Comparison of ENCODE assay signal across 8 cellular contexts in genomic region chr15:75673426-75674247, GRCh38. TPM values are rescaled to one million over a fixed set of nuclear protein-coding genes. Genes with fewer than 3 reads are reported as not detected.
A peak's percentile ranks its signal among the peaks of the same experiment; 100 is the strongest.
DNase-seq lines count a peak whose midpoint lies in the region; ATAC-seq and TF ChIP-seq lines count a peak whose summit lies in the region.

No MANE protein-coding gene starts in this region.

- H3K36me3 ChIP-seq in iPS-20b (ENCODE audit: insufficient read depth, low read depth, low read length) (no peaks in the 10 kb centered on the region), skeletal muscle tissue (ENCODE audit: control insufficient read depth in 3 of 3, insufficient read depth in 3 of 3, low read length in 3 of 3) (peaks cover 0 to 7% (median 2%) of the 10 kb centered on the region in 3 donors), PC-3 (ENCODE audit: low read depth, low read length) (no peaks in the 10 kb centered on the region)

- H3K9ac ChIP-seq in iPS-20b (ENCODE audit: low read depth, low read length) (peak overlapping the region; percentile 2; the same call in 1 of the 2 replicates), skeletal muscle tissue (ENCODE audit: low read depth in 1 of 3, low read length in 3 of 3) (peak overlapping the region; percentile 22 to 66 (median 29)), PC-3 (ENCODE audit: low read length) (no peak overlapping the region)

- no peaks in the 10 kb centered on the region for H3F3A ChIP-seq in PC-3 (ENCODE audit: low read length, unreplicated experiment)

- TF ChIP-seq CTCF in PC-3 (conservative IDR thresholded peaks at IDR 0.05; ENCODE audit: low read depth, low read length) = no peak

- no peak overlapping the region for H3K27ac ChIP-seq in iPS-20b (ENCODE audit: low read length)
- H3K27ac ChIP-seq in skeletal muscle tissue (ENCODE audit: low read depth, low read length) = peak overlapping the region; percentile 64
- no peak overlapping the region for H3K27ac ChIP-seq in PC-3 (ENCODE audit: low read length)

- no peaks in the 10 kb centered on the region for H3K79me2 ChIP-seq in PC-3 (ENCODE audit: low read length)

- intact Hi-C loops in PC-3 (cut with micrococcal nuclease) = no loop called here

- H3K4me3 ChIP-seq in iPS-20b (ENCODE audit: low read length) = no peak overlapping the region
- H3K4me3 ChIP-seq in skeletal muscle tissue (ENCODE audit: low read length in 3 of 3) = peak overlapping the region in 1 of 3 donors; percentile 13
- H3K4me3 ChIP-seq in PC-3 (ENCODE audit: low read length) = no peak overlapping the region

- no peaks in the 10 kb centered on the region for H3K9me3 ChIP-seq in iPS-20b (ENCODE audit: insufficient read depth, low read depth, low read length)
- no peaks in the 10 kb centered on the region for H3K9me3 ChIP-seq in skeletal muscle tissue (ENCODE audit: control insufficient read depth in 3 of 3, low read length in 3 of 3)
- no peaks in the 10 kb centered on the region for H3K9me3 ChIP-seq in PC-3 (ENCODE audit: low read length)

- no peak overlapping the region for H2AFZ ChIP-seq in PC-3 (ENCODE audit: low read length)

- no peak overlapping the region for H3K4me2 ChIP-seq in PC-3 (ENCODE audit: low read length)

- no TSS peak for BruUV-seq in PC-3 (replicated peaks; lab: Mats Ljungman, UMichigan)

- CTCF ChIA-PET in PC-3 (lab: Charles Lee) = no interaction called here

- ATAC-seq in esophagus mucosa (no peak), PC-3 (no peak), HG03378 (IDR thresholded peaks at IDR 0.05; ENCODE audit: unreplicated experiment) (no peak)

- DNase-seq in GM04503 (ENCODE audit: low read depth) (peak; percentile 61), astrocyte of the hippocampus (ENCODE audit: low read depth, low spot score) (peak; percentile 58), PC-3 (no peak), superior temporal gyrus (ENCODE audit: extremely low spot score) (no peak)

- no peaks in the 10 kb centered on the region for H4K20me1 ChIP-seq in PC-3 (ENCODE audit: low read length)

- no peaks in the 10 kb centered on the region for H3K27me3 ChIP-seq in iPS-20b (ENCODE audit: insufficient read depth, low read length)
- no peaks in the 10 kb centered on the region for H3K27me3 ChIP-seq in skeletal muscle tissue (ENCODE audit: control insufficient read depth in 3 of 3, insufficient read depth in 3 of 3, low read length in 3 of 3)
- no peaks in the 10 kb centered on the region for H3K27me3 ChIP-seq in PC-3 (ENCODE audit: low read length)

- H3K4me1 ChIP-seq in iPS-20b (ENCODE audit: insufficient read depth, low read length) (peaks cover 13% of the 10 kb centered on the region), skeletal muscle tissue (ENCODE audit: control insufficient read depth in 3 of 3, insufficient read depth in 3 of 3, low read length in 3 of 3) (peaks cover 44 to 56% (median 49%) of the 10 kb centered on the region in 3 donors), PC-3 (ENCODE audit: insufficient read depth, low read length) (peaks cover 25% of the 10 kb centered on the region)

- POLR2A ChIA-PET in PC-3 (lab: Charles Lee; ENCODE audit: unreplicated experiment) = no interaction called here

- H3K9me2 ChIP-seq in PC-3 (replicated peaks; ENCODE audit: low read length) = no peaks in the 10 kb centered on the region

RNA-seq across cellular contexts. Expression of gene SNX33, which starts 25.9 kb away (rescaled TPM):
- total RNA-seq in skeletal muscle tissue (8.4 TPM), esophagus mucosa (24.7 TPM), PC-3 (2014; rRNA removed) (16.2 and 16.8 TPM in 2 replicates)

RNA-seq across cellular contexts. Expression of gene IMP3, which starts 33.6 kb away (rescaled TPM):
- total RNA-seq in skeletal muscle tissue (54.3 TPM), esophagus mucosa (68.1 TPM), PC-3 (2014; rRNA removed) (92.6 and 95.4 TPM in 2 replicates)

RNA-seq across cellular contexts. Expression of gene CSPG4, which starts 39.0 kb away (rescaled TPM):
- total RNA-seq in skeletal muscle tissue = 71.5 TPM
- 1.9 TPM for total RNA-seq in esophagus mucosa
- 2.0 and 2.9 TPM in 2 replicates for total RNA-seq in PC-3 (2014; rRNA removed)

RNA-seq across cellular contexts. Expression of gene SNUPN, which starts 48.1 kb away (rescaled TPM):
- total RNA-seq in skeletal muscle tissue (18.3 TPM), esophagus mucosa (12.1 TPM), PC-3 (2014; rRNA removed) (7.9 and 13.5 TPM in 2 replicates)

Comparison
In these comparisons a context has a peak if more than half of its experiments do, and no peak if none do; other contexts are left out.
1. DNase-seq: peak in GM04503 (single experiment) and astrocyte of the hippocampus (single experiment); none in PC-3 (single experiment) and superior temporal gyrus (single experiment).
2. RNA of gene CSPG4, which starts 39.0 kb away (total RNA-seq): 71.5 TPM in skeletal muscle tissue (single experiment); 2.0 to 2.9 TPM in PC-3 and 1.9 TPM in esophagus mucosa (single experiment); every median in the first group is over 10 times any median in the second.